23 cellular contexts compared by ENCODE assay signal in genomic region chr1:77565321-77565720, GRCh38.
"Had no signal": no experiment of that assay in that cellular context is flagged by ENCODE, and none has a peak within 500 bp of the region (broad histone marks: within the 10 kb centered on the region; RNA-seq: fewer than 3 reads in every experiment).

No MANE protein-coding gene starts in this region.

- H3K27me3 Mint-ChIP-seq: activated CD4-positive, alpha-beta memory T cell treated with anti-CD3 and anti-CD28 coated beads, Interleukin-2, amount 10 ng/mL, durations not matched to agents 7 days and 5 days; activated CD8-positive, alpha-beta memory T cell treated with anti-CD3 and anti-CD28 coated beads, Interleukin-2, amount 10 ng/mL, durations not matched to agents 7 days and 5 days; activated naive CD8-positive, alpha-beta T cell treated with anti-CD3 and anti-CD28 coated beads for 36 hours; memory B cell; naive B cell; stimulated activated naive B cell treated with anti-CD40 and anti-IgM and Interleukin-4, amounts not matched to agents 10 μg/mL and 1 μg/mL and 100 μg/mL, for 72 hours had no signal

- DNase-seq: activated CD4-positive, alpha-beta memory T cell treated with anti-CD3 and anti-CD28 coated beads, Interleukin-2, amount 10 ng/mL, durations not matched to agents 7 days and 5 days; activated CD4-positive, alpha-beta T cell treated with anti-CD3 and anti-CD28 coated beads for 48 hours; activated CD8-positive, alpha-beta memory T cell treated with anti-CD3 and anti-CD28 coated beads, Interleukin-2, amount 10 ng/mL, durations not matched to agents 7 days and 5 days; activated effector memory CD4-positive, alpha-beta T cell treated with Interleukin-2 at 50 U/mL for 16 hours; activated naive CD8-positive, alpha-beta T cell treated with anti-CD3 and anti-CD28 coated beads for 36 hours; amygdala; body of pancreas; caudate nucleus; colonic mucosa; gastrocnemius medialis; head of caudate nucleus; kidney glomerular epithelial cell; mucosa of descending colon; naive B cell; pancreas; SK-N-SH; stimulated activated naive B cell treated with anti-CD40 and anti-IgM and Interleukin-4, amounts not matched to agents 10 μg/mL and 1 μg/mL and 100 μg/mL, for 72 hours; thyroid gland had no signal

- H3K27ac Mint-ChIP-seq: activated CD4-positive, alpha-beta memory T cell treated with anti-CD3 and anti-CD28 coated beads, Interleukin-2, amount 10 ng/mL, durations not matched to agents 7 days and 5 days; activated CD8-positive, alpha-beta memory T cell treated with anti-CD3 and anti-CD28 coated beads, Interleukin-2, amount 10 ng/mL, durations not matched to agents 7 days and 5 days; activated naive CD8-positive, alpha-beta T cell treated with anti-CD3 and anti-CD28 coated beads for 36 hours; memory B cell; naive B cell; stimulated activated naive B cell treated with anti-CD40 and anti-IgM and Interleukin-4, amounts not matched to agents 10 μg/mL and 1 μg/mL and 100 μg/mL, for 72 hours; T-helper 2 cell treated with Interferon-gamma antibody and Interleukin-4, amounts not matched to agents 5 μg/mL and 100 μg/mL, for 36 hours; WTC11 had no signal

- H3K27ac ChIP-seq: body of pancreas, colonic mucosa, gastrocnemius medialis, pancreas, thyroid gland had no signal

- FAIRE-seq: pancreas, TTC549 had no signal

- H3K4me1 ChIP-seq: colonic mucosa, gastrocnemius medialis, thyroid gland had no signal

- H3K27me3 ChIP-seq: body of pancreas, colonic mucosa, gastrocnemius medialis, pancreas, thyroid gland had no signal

- H3K4me1 Mint-ChIP-seq: activated CD4-positive, alpha-beta memory T cell treated with anti-CD3 and anti-CD28 coated beads, Interleukin-2, amount 10 ng/mL, durations not matched to agents 7 days and 5 days; activated CD8-positive, alpha-beta memory T cell treated with anti-CD3 and anti-CD28 coated beads, Interleukin-2, amount 10 ng/mL, durations not matched to agents 7 days and 5 days; memory B cell; naive B cell; stimulated activated naive B cell treated with anti-CD40 and anti-IgM and Interleukin-4, amounts not matched to agents 10 μg/mL and 1 μg/mL and 100 μg/mL, for 72 hours; WTC11 had no signal

- H3K4me2 ChIP-seq: SK-N-SH, smooth muscle cell had no signal

- H3K9ac ChIP-seq: SK-N-SH had no signal

- H3K4me3 Mint-ChIP-seq: activated CD4-positive, alpha-beta memory T cell treated with anti-CD3 and anti-CD28 coated beads, Interleukin-2, amount 10 ng/mL, durations not matched to agents 7 days and 5 days; activated CD8-positive, alpha-beta memory T cell treated with anti-CD3 and anti-CD28 coated beads, Interleukin-2, amount 10 ng/mL, durations not matched to agents 7 days and 5 days; activated naive CD8-positive, alpha-beta T cell treated with anti-CD3 and anti-CD28 coated beads for 36 hours; memory B cell; naive B cell; stimulated activated naive B cell treated with anti-CD40 and anti-IgM and Interleukin-4, amounts not matched to agents 10 μg/mL and 1 μg/mL and 100 μg/mL, for 72 hours; T-helper 2 cell treated with Interferon-gamma antibody and Interleukin-4, amounts not matched to agents 5 μg/mL and 100 μg/mL, for 36 hours; WTC11 had no signal

- H3K9me3 Mint-ChIP-seq: activated CD4-positive, alpha-beta memory T cell treated with anti-CD3 and anti-CD28 coated beads, Interleukin-2, amount 10 ng/mL, durations not matched to agents 7 days and 5 days; activated naive CD8-positive, alpha-beta T cell treated with anti-CD3 and anti-CD28 coated beads for 36 hours; memory B cell; naive B cell; stimulated activated naive B cell treated with anti-CD40 and anti-IgM and Interleukin-4, amounts not matched to agents 10 μg/mL and 1 μg/mL and 100 μg/mL, for 72 hours; T-helper 2 cell treated with Interferon-gamma antibody and Interleukin-4, amounts not matched to agents 5 μg/mL and 100 μg/mL, for 36 hours; WTC11 had no signal

- H3K9me3 ChIP-seq: body of pancreas, colonic mucosa, gastrocnemius medialis, mucosa of descending colon, pancreas, SK-N-SH, thyroid gland had no signal

- H3K4me3 ChIP-seq: body of pancreas, colonic mucosa, gastrocnemius medialis, mucosa of descending colon, pancreas, smooth muscle cell, thyroid gland had no signal
